ENCODE assay signal across 8 cellular contexts in the genomic region with DNA sequence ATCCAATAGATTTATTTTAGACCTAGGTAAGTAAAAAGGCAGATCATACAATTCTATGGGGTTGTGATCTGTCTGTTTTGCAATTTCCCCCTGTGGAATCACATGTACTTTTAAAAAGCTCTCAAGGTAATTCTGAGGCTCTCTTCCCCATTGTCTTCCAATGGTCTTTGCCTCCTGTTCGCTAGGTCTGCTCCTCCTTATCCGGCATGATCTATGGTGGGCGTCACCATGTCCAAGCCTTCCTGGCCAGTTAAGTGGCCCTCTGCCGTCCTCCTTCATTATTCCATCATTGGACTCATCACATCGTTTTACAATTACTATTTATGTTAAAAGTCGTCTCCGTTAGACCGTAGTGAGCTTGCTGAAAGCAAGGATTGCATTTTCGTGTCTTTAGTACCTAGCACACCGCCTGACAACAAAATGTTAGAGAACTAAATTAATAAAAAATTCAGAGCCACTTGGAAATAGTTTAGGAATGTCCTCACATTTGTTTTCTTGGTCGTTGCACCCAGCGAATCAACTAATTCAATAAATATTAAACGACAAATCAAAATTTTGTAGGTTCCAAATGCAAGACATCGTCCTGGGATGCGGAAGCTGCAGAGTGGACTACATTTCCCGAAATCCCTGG. TPM values are rescaled to one million over a fixed set of nuclear protein-coding genes. Genes with fewer than 3 reads are reported as not detected.
DNase-seq lines count a peak whose midpoint lies in the region; ATAC-seq, FAIRE-seq and TF ChIP-seq lines count a peak whose summit lies in the region.

No MANE protein-coding gene starts in this region.

- H3K79me2 ChIP-seq in PC-3 (ENCODE audit: low read length) (peaks cover 33% of the 10 kb centered on the region), HepG2 (ENCODE audit: insufficient read depth, low read length) (peaks cover 26% of the 10 kb centered on the region)

- TF ChIP-seq RAD21 in HepG2 (CRISPR knock-in tag; IDR thresholded peaks at IDR 0.05), result no peak

- intact Hi-C loops in PC-3 (cut with micrococcal nuclease), result loop anchor here (2.0 to 10.0 kb wide), 5 partner anchors 29 to 287 kb away; no protein-coding TSS in a partner anchor
- intact Hi-C loops in HepG2 (cut with micrococcal nuclease; ENCODE audit: unreplicated experiment), result loop anchor here (1.0 to 5.0 kb wide), 5 partner anchors 10 to 345 kb away; no protein-coding TSS in a partner anchor

- DNase-seq in NCI-H1417 (lab: John Stamatoyannopoulos, UW), result peak; percentile 62 to 90 (median 86)
- DNase-seq in NCI-H1417 treated with DMSO at 0.1 percent for 48 hours (lab: John Stamatoyannopoulos, UW), result no peak
- DNase-seq in PC-3, result no peak
- peak; percentile 47 for DNase-seq in bronchial epithelial cell (ENCODE audit: low read depth)
- peak; percentile 59 for DNase-seq in HepG2 (ENCODE audit: low spot score)
- no peak for DNase-seq in SW 1271 (lab: John Stamatoyannopoulos, UW)

- TF ChIP-seq EP300 in HepG2 (IDR thresholded peaks at IDR 0.05; ENCODE audit: low read depth in 2 of 2, low read length in 2 of 2) (no peak), HepG2 (CRISPR knock-in tag; IDR thresholded peaks at IDR 0.05; ENCODE audit: borderline replicate concordance) (no peak)

- ATAC-seq in HG03060 (IDR thresholded peaks at IDR 0.05; ENCODE audit: low read depth, unreplicated experiment) (peak; percentile 6), PC-3 (no peak), HepG2 (peak; percentile 58)

- POLR2A ChIA-PET in PC-3 (lab: Charles Lee; ENCODE audit: unreplicated experiment), result no interaction called here
- POLR2A ChIA-PET in HepG2 (lab: Yijun Ruan, JAX), result interaction anchor here (1.0 to 1.5 kb wide), 5 partner anchors 9 to 221 kb away, joined by 3 to 7 read pairs (median 5); no protein-coding TSS in a partner anchor

- H3K9me2 ChIP-seq in PC-3 (replicated peaks; ENCODE audit: low read length), result no peaks in the 10 kb centered on the region

- H3K27me3 ChIP-seq in PC-3 (ENCODE audit: low read length) (no peaks in the 10 kb centered on the region), bronchial epithelial cell (ENCODE audit: control insufficient read depth, insufficient read depth, low read length) (no peaks in the 10 kb centered on the region), HepG2 (ENCODE audit: control insufficient read depth in 1 of 2, insufficient read depth in 2 of 2, low read length in 2 of 2) (no peaks in the 10 kb centered on the region; a peak in 2 of 5 replicates), thymus (ENCODE audit: control insufficient read depth, insufficient read depth) (no peaks in the 10 kb centered on the region)

- H3K9me3 ChIP-seq in PC-3 (ENCODE audit: low read length) (no peaks in the 10 kb centered on the region), HepG2 (ENCODE audit: low read length) (no peaks in the 10 kb centered on the region), thymus (ENCODE audit: control insufficient read depth) (no peaks in the 10 kb centered on the region)

- no peaks in the 10 kb centered on the region for H3F3A ChIP-seq in PC-3 (ENCODE audit: low read length, unreplicated experiment)

- H3K4me2 ChIP-seq in PC-3 (ENCODE audit: low read length), result peak overlapping the region; percentile 100
- H3K4me2 ChIP-seq in HepG2 (ENCODE audit: low read depth, low read length), result peak overlapping the region; percentile 93

- peak overlapping the region; percentile 97 for H2AFZ ChIP-seq in PC-3 (ENCODE audit: low read length)
- H2AFZ ChIP-seq in HepG2 (ENCODE audit: low read length), result peak overlapping the region; percentile 100

- FAIRE-seq in bronchial epithelial cell (lab: Jason Lieb, UNC), result no peak
- no peak for FAIRE-seq in HepG2 (lab: Jason Lieb, UNC)

- BruUV-seq in PC-3 (replicated peaks; lab: Mats Ljungman, UMichigan), result no TSS peak
- no TSS peak for BruUV-seq in HepG2 (replicated peaks; lab: Mats Ljungman, UMichigan)

- CTCF ChIA-PET in PC-3 (lab: Charles Lee), result no interaction called here
- CTCF ChIA-PET in HepG2 (lab: Yijun Ruan, JAX; ENCODE audit: low intra/inter-chr PET ratio, low total read pairs), result no interaction called here

- H3K4me1 ChIP-seq in PC-3 (ENCODE audit: insufficient read depth, low read length) (peaks cover 6% of the 10 kb centered on the region; the same call in 1 of the 2 replicates), HepG2 (ENCODE audit: insufficient read depth, low read length) (peaks cover 25% of the 10 kb centered on the region), thymus (ENCODE audit: control insufficient read depth, insufficient read depth, low read length) (peaks cover 2% of the 10 kb centered on the region)

- no peaks in the 10 kb centered on the region for H4K20me1 ChIP-seq in PC-3 (ENCODE audit: low read length)
- H4K20me1 ChIP-seq in HepG2 (ENCODE audit: insufficient read depth, low read length), result no peaks in the 10 kb centered on the region; the same call in 1 of the 2 replicates

- H3K4me3 ChIP-seq in PC-3 (ENCODE audit: low read length) (peak overlapping the region; percentile 85), bronchial epithelial cell (ENCODE audit: low read depth, low read length) (peak overlapping the region; percentile 94), HepG2 (replicated peaks in 1 of 3; ENCODE audit: insufficient read depth in 1 of 3, low read depth in 2 of 3, low read length in 3 of 3) (peak overlapping the region; percentile 83 to 92 (median 91)), thymus (ENCODE audit: low read length) (peak overlapping the region; percentile 95)

- WGBS in HepG2 (ENCODE audit: low lambda C conversion rate), result under 1% methylated on average over 16 of the region's 16 CpGs
- 20% methylated on average over 16 of the region's 16 CpGs for WGBS in thymus

- in situ Hi-C loops in HepG2 (cut with HindIII; ENCODE audit: extremely low pct_ligation_motif_present, low pct_unique_long_range_greater_than_20kb), result loop anchor here (10.0 kb wide), 2 partner anchors 217 to 297 kb away; no protein-coding TSS in a partner anchor

- H3K9ac ChIP-seq in PC-3 (ENCODE audit: low read length) (no peak overlapping the region), HepG2 (ENCODE audit: insufficient read depth, low read depth, low read length) (peak overlapping the region; percentile 48)

- H3K36me3 ChIP-seq in PC-3 (ENCODE audit: low read depth, low read length) (no peaks in the 10 kb centered on the region), bronchial epithelial cell (ENCODE audit: control insufficient read depth, insufficient read depth, low read length) (no peaks in the 10 kb centered on the region), HepG2 (replicated peaks in 1 of 2; ENCODE audit: control insufficient read depth in 1 of 2, insufficient read depth in 2 of 2, low read length in 2 of 2) (no peaks in the 10 kb centered on the region), thymus (ENCODE audit: control insufficient read depth, insufficient read depth) (no peaks in the 10 kb centered on the region)

- H3K27ac ChIP-seq in PC-3 (ENCODE audit: low read length), result no peak overlapping the region
- H3K27ac ChIP-seq in HepG2 (ENCODE audit: extremely low read length, insufficient read depth, low read length), result peak overlapping the region; percentile 27
- peak overlapping the region; percentile 61 for H3K27ac ChIP-seq in thymus (ENCODE audit: low read depth)

- TF ChIP-seq CTCF in PC-3 (conservative IDR thresholded peaks at IDR 0.05; ENCODE audit: low read depth, low read length) (no peak), bronchial epithelial cell (IDR thresholded peaks at IDR 0.05; ENCODE audit: insufficient read depth, low read length, severe bottlenecking) (no peak), HepG2 (CRISPR knock-in tag; IDR thresholded peaks at IDR 0.05) (no peak; the same call in 1 of the 2 replicates)

- TF ChIP-seq POLR2A in HepG2 (IDR thresholded peaks at IDR 0.05; ENCODE audit: insufficient read depth in 1 of 2, low read depth in 2 of 2, low read length in 2 of 2), result no peak

RNA-seq across cellular contexts. Expression of a gene that starts 2.2 kb away (rescaled TPM):
- total RNA-seq in PC-3 (2014; rRNA removed) (12.9 and 18.4 TPM in 2 replicates), bronchial epithelial cell (19.2 and 31.7 TPM in 2 replicates), HepG2 (2016; rRNA removed; fragmentation: Illumina TruSeq; extraction: Trizol) (19.4 and 21.8 TPM in 2 replicates)
- total RNA-seq in HepG2 (2016; cell fraction: cytosol; rRNA removed; fragmentation: Illumina TruSeq; extraction: Trizol; ENCODE audit: low read depth), result 3.0 and 4.1 TPM in 2 replicates
- 18.5 and 18.8 TPM in 2 replicates for total RNA-seq in HepG2 (2016; cell fraction: insoluble cytoplasmic fraction; rRNA removed; fragmentation: Illumina TruSeq; extraction: Trizol)
- total RNA-seq in HepG2 (2016; cell fraction: membrane; rRNA removed; fragmentation: Illumina TruSeq; extraction: Trizol), result 6.7 and 8.3 TPM in 2 replicates
- 36.7 and 39.8 TPM in 2 replicates for total RNA-seq in HepG2 (2016; cell fraction: nucleus; rRNA removed; fragmentation: Illumina TruSeq; extraction: Trizol)
- polyA plus RNA-seq in HepG2 (2011; rRNA removed) (8.8 and 9.5 TPM in 2 replicates), thymus (16.8 TPM)
- 3.9 and 6.8 TPM in 2 replicates for polyA plus RNA-seq in HepG2 (2011; cell fraction: cytosol; rRNA removed)
- 7.1 and 11.0 TPM in 2 replicates for polyA plus RNA-seq in HepG2 (2011; cell fraction: nucleus; rRNA removed)
- 5.4 and 7.4 TPM in 2 replicates for polyA plus RNA-seq in HepG2 (2012)
- 0.29 and 0.48 TPM in 2 replicates for polyA plus RNA-seq in HepG2 (2016; cell fraction: cytosol; fragmentation: Illumina TruSeq; extraction: Trizol; ENCODE audit: low read depth)
- polyA plus RNA-seq in HepG2 (2016; cell fraction: insoluble cytoplasmic fraction; fragmentation: Illumina TruSeq; extraction: Trizol; ENCODE audit: low read depth), result 10.8 and 12.3 TPM in 2 replicates
- polyA plus RNA-seq in HepG2 (2016; cell fraction: membrane; fragmentation: Illumina TruSeq; extraction: Trizol; ENCODE audit: low read depth), result 1.5 and 1.9 TPM in 2 replicates
- polyA plus RNA-seq in HepG2 (2016; cell fraction: nucleus; fragmentation: Illumina TruSeq; extraction: Trizol; ENCODE audit: insufficient read depth, low read depth), result 14.3 and 16.7 TPM in 2 replicates
- 22.2 and 28.0 TPM in 2 replicates for polyA minus RNA-seq in HepG2 (2011; rRNA and poly(A)+ RNA removed; ENCODE audit: low replicate concordance)
- polyA minus RNA-seq in HepG2 (2011; cell fraction: cytosol; rRNA and poly(A)+ RNA removed), result 22.2 and 25.0 TPM in 2 replicates
- 87.7 and 92.5 TPM in 2 replicates for polyA minus RNA-seq in HepG2 (2011; cell fraction: nucleus; rRNA and poly(A)+ RNA removed)

Comparison
In these comparisons a context has a peak if more than half of its experiments do, and no peak if none do; other contexts are left out.
1. DNase-seq: peak in NCI-H1417 (3 of 3), bronchial epithelial cell (single experiment) and HepG2 (single experiment); none in NCI-H1417 treated with DMSO at 0.1 percent for 48 hours (single experiment), PC-3 (single experiment) and SW 1271 (0 of 2).
2. Peak in every context shown above with its lines, with median percentiles within 50 percentile points of each other: H3K4me3 ChIP-seq.